8 cellular contexts compared by ENCODE assay signal in the genomic region with DNA sequence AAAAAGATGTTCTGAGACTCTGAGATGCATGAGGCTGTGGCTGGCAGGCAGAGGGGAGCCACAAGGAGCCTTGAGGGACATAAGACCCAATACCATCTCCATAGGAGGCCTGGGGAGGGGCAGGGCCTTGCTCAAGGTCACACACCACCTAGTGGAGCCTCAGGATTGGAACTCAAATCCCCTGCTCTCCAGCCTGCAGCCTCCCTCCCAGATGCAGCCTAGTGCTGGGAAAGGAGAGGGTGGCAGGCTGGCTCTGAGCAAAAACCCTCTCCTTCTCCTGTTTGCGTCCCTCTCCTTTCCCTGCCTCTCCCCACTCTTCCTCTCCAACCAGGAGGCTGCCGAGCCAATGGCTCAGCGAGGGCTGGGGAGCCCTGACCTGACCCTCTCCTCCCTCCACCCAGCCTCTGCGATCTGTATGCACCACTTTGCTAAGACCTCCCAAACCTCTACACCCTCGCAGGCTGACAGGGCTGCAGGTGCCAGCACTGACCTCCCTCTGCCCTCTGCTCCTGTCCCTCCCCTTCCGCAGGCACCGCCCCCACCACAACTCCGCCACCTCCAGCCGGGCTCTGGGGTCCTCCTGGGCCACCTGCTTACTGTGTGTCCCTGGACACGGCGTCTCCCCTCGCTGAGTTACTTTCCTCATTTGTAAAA. TPM values are rescaled to one million over a fixed set of nuclear protein-coding genes. Genes with fewer than 3 reads are reported as not detected.
DNase-seq lines count a peak whose midpoint lies in the region; ATAC-seq and TF ChIP-seq lines count a peak whose summit lies in the region.

No MANE protein-coding gene starts in this region.

- intact Hi-C loops in A673 (cut with micrococcal nuclease; ENCODE audit: unreplicated experiment) = no loop called here

- H3K9me3 ChIP-seq in A673 (ENCODE audit: low read depth, low read length, poor library complexity, severe bottlenecking) (no peaks in the 10 kb centered on the region), iPS-18c (ENCODE audit: control insufficient read depth, insufficient read depth, low read length) (no peaks in the 10 kb centered on the region)

- no TSS peak for BruUV-seq in A673 (replicated peaks; lab: Mats Ljungman, UMichigan)

- no peak overlapping the region for H3K27ac Mint-ChIP-seq in activated CD8-positive, alpha-beta T cell treated with anti-CD3 and anti-CD28 coated beads, Interleukin-2, amount 10 ng/mL, durations not matched to agents 7 days and 5 days

- peaks cover 5% of the 10 kb centered on the region for H3K4me1 ChIP-seq in A673 (ENCODE audit: insufficient read depth, low read length, poor library complexity, severe bottlenecking)

- TF ChIP-seq CTCF in A673 (conservative IDR thresholded peaks at IDR 0.05; ENCODE audit: low read depth, low read length) (no peak), GM20000 (IDR thresholded peaks at IDR 0.05; ENCODE audit: extremely low read depth, missing control alignments) (no peak)

- no peaks in the 10 kb centered on the region for H3K36me3 Mint-ChIP-seq in activated CD8-positive, alpha-beta T cell treated with anti-CD3 and anti-CD28 coated beads, Interleukin-2, amount 10 ng/mL, durations not matched to agents 7 days and 5 days (ENCODE audit: low read depth)

- peaks cover 8% of the 10 kb centered on the region for H3K4me1 Mint-ChIP-seq in activated CD8-positive, alpha-beta T cell treated with anti-CD3 and anti-CD28 coated beads, Interleukin-2, amount 10 ng/mL, durations not matched to agents 7 days and 5 days (ENCODE audit: low read depth)

- H3K36me3 ChIP-seq in A673 (ENCODE audit: insufficient read depth, low read length, poor library complexity, severe bottlenecking) = no peaks in the 10 kb centered on the region

- peak overlapping the region; percentile 54 for H3K4me3 Mint-ChIP-seq in activated CD8-positive, alpha-beta T cell treated with anti-CD3 and anti-CD28 coated beads, Interleukin-2, amount 10 ng/mL, durations not matched to agents 7 days and 5 days

- H3K27me3 ChIP-seq in A673 (replicated peaks; ENCODE audit: insufficient read depth, low read depth, low read length, poor library complexity) = peaks cover 14% of the 10 kb centered on the region

- ATAC-seq in activated CD8-positive, alpha-beta T cell treated with anti-CD3 and anti-CD28 coated beads, Interleukin-2, amount 10 ng/mL, durations not matched to agents 7 days and 5 days = peak; percentile 54
- ATAC-seq in stimulated activated naive CD8-positive, alpha-beta T cell treated with anti-CD3 and anti-CD28 coated beads, Interleukin-15, Interleukin-2, amounts not matched to agents 100 U/mL and 50 U/mL, for 24 hours = peak; percentile 47
- ATAC-seq in GM21825 (IDR thresholded peaks at IDR 0.05; ENCODE audit: unreplicated experiment) = no peak
- no peak for ATAC-seq in HG02678 (IDR thresholded peaks at IDR 0.05; ENCODE audit: unreplicated experiment)

- CTCF ChIA-PET in A673 (lab: Charles Lee) = no interaction called here
- CTCF ChIA-PET in activated CD8-positive, alpha-beta T cell treated with anti-CD3 and anti-CD28 coated beads, Interleukin-2, amount 10 ng/mL, durations not matched to agents 7 days and 5 days (lab: Charles Lee) = no interaction called here

- H3K27me3 Mint-ChIP-seq in activated CD8-positive, alpha-beta T cell treated with anti-CD3 and anti-CD28 coated beads, Interleukin-2, amount 10 ng/mL, durations not matched to agents 7 days and 5 days (ENCODE audit: low read depth) = peaks cover 28% of the 10 kb centered on the region

- H3K27ac ChIP-seq in A673 (ENCODE audit: low read depth, low read length, poor library complexity, severe bottlenecking) = no peak overlapping the region

- peak overlapping the region; percentile 44 for H3K4me3 ChIP-seq in A673 (ENCODE audit: low read depth, low read length, poor library complexity, severe bottlenecking)
- peak overlapping the region; percentile 66 for H3K4me3 ChIP-seq in iPS-18c (ENCODE audit: insufficient read depth, low read depth, low read length)

- H3K9me3 Mint-ChIP-seq in activated CD8-positive, alpha-beta T cell treated with anti-CD3 and anti-CD28 coated beads, Interleukin-2, amount 10 ng/mL, durations not matched to agents 7 days and 5 days (ENCODE audit: insufficient read depth) = no peaks in the 10 kb centered on the region

- DNase-seq in A673 (ENCODE audit: low spot score) (peak; percentile 33), GM20000 (ENCODE audit: low spot score) (peak; percentile 49), D341Med (ENCODE audit: low spot score) (no peak)
- DNase-seq in activated CD8-positive, alpha-beta T cell treated with anti-CD3 and anti-CD28 coated beads, Interleukin-2, amount 10 ng/mL, durations not matched to agents 7 days and 5 days = no peak
- DNase-seq in stimulated activated naive CD8-positive, alpha-beta T cell treated with anti-CD3 and anti-CD28 coated beads, Interleukin-15, Interleukin-2, amounts not matched to agents 100 U/mL and 50 U/mL, for 24 hours = peak; percentile 13

- POLR2A ChIA-PET in A673 (lab: Charles Lee; ENCODE audit: low non-redundant PET) = no interaction called here
- POLR2A ChIA-PET in activated CD8-positive, alpha-beta T cell treated with anti-CD3 and anti-CD28 coated beads, Interleukin-2, amount 10 ng/mL, durations not matched to agents 7 days and 5 days (lab: Charles Lee) = no interaction called here

RNA-seq across cellular contexts. Expression of a gene that starts 14.7 kb away (rescaled TPM):
- total RNA-seq in A673 (2021) = not detected in 2 replicates
- total RNA-seq in activated CD8-positive, alpha-beta T cell treated with anti-CD3 and anti-CD28 coated beads, Interleukin-2, amount 10 ng/mL, durations not matched to agents 7 days and 5 days = not detected

Comparison
In these comparisons a context has a peak if more than half of its experiments do, and no peak if none do; other contexts are left out.
1. DNase-seq: peak in A673 (single experiment), GM20000 (single experiment) and stimulated activated naive CD8-positive, alpha-beta T cell treated with anti-CD3 and anti-CD28 coated beads, Interleukin-15, Interleukin-2, amounts not matched to agents 100 U/mL and 50 U/mL, for 24 hours (single experiment); none in activated CD8-positive, alpha-beta T cell treated with anti-CD3 and anti-CD28 coated beads, Interleukin-2, amount 10 ng/mL, durations not matched to agents 7 days and 5 days (single experiment) and D341Med (single experiment).
2. ATAC-seq: peak in activated CD8-positive, alpha-beta T cell treated with anti-CD3 and anti-CD28 coated beads, Interleukin-2, amount 10 ng/mL, durations not matched to agents 7 days and 5 days (single experiment) and stimulated activated naive CD8-positive, alpha-beta T cell treated with anti-CD3 and anti-CD28 coated beads, Interleukin-15, Interleukin-2, amounts not matched to agents 100 U/mL and 50 U/mL, for 24 hours (single experiment); none in GM21825 (single experiment) and HG02678 (single experiment).